11 cellular contexts compared by ENCODE assay signal in genomic region chr4:54062392-54062791, GRCh38. TPM values are rescaled to one million over a fixed set of nuclear protein-coding genes. Genes with fewer than 3 reads are reported as not detected.
DNase-seq lines count a peak whose midpoint lies in the region; ATAC-seq, FAIRE-seq and TF ChIP-seq lines count a peak whose summit lies in the region.
"Had no signal": no experiment of that assay in that cellular context is flagged by ENCODE, and none has a peak within 500 bp of the region (broad histone marks: within the 10 kb centered on the region; RNA-seq: fewer than 3 reads in every experiment).

No MANE protein-coding gene starts in this region.

- TF ChIP-seq EP300 in HepG2 (IDR thresholded peaks at IDR 0.05; ENCODE audit: low read depth in 2 of 2, low read length in 2 of 2) = no peak
- TF ChIP-seq EP300 in HepG2 (CRISPR knock-in tag; IDR thresholded peaks at IDR 0.05; ENCODE audit: borderline replicate concordance) = no peak

- no peak overlapping the region for H3K27ac Mint-ChIP-seq in activated CD4-positive, alpha-beta T cell treated with anti-CD3 and anti-CD28 coated beads, Interleukin-2, amount 10 ng/mL, durations not matched to agents 7 days and 5 days

- H3K9ac ChIP-seq in adipocyte (ENCODE audit: low read length) (peak overlapping the region; percentile 99), HepG2 (ENCODE audit: insufficient read depth, low read depth, low read length) (peak overlapping the region; percentile 94; the same call in 1 of the 2 replicates)

- in situ Hi-C loops in HepG2 (cut with HindIII; ENCODE audit: extremely low pct_ligation_motif_present, low pct_unique_long_range_greater_than_20kb) = no loop called here

- TF ChIP-seq POLR2A in HepG2 (IDR thresholded peaks at IDR 0.05; ENCODE audit: insufficient read depth in 1 of 2, low read depth in 2 of 2, low read length in 2 of 2) = no peak
- TF ChIP-seq POLR2A in testis (IDR thresholded peaks at IDR 0.05) = no peak

- peak overlapping the region; percentile 96 for H3K4me3 Mint-ChIP-seq in activated CD4-positive, alpha-beta T cell treated with anti-CD3 and anti-CD28 coated beads, Interleukin-2, amount 10 ng/mL, durations not matched to agents 7 days and 5 days

- H3K9me3 ChIP-seq in adipocyte (ENCODE audit: control insufficient read depth, low read length) (no peaks in the 10 kb centered on the region), HepG2 (ENCODE audit: low read length) (no peaks in the 10 kb centered on the region), testis (no peaks in the 10 kb centered on the region)
- H3K9me3 ChIP-seq: thyroid gland had no signal

- peaks cover 56% of the 10 kb centered on the region for H3K4me1 Mint-ChIP-seq in activated CD4-positive, alpha-beta T cell treated with anti-CD3 and anti-CD28 coated beads, Interleukin-2, amount 10 ng/mL, durations not matched to agents 7 days and 5 days

- no peak overlapping the region for H2AFZ ChIP-seq in HepG2 (ENCODE audit: low read length)

- peak overlapping the region; percentile 76 for H3K4me2 ChIP-seq in HepG2 (ENCODE audit: low read depth, low read length)

- WGBS in HepG2 (ENCODE audit: low lambda C conversion rate) = 43% methylated on average over 3 of the region's 3 CpGs
- WGBS in testis, 2 donors = 34 to 37% methylated on average over 3 of the region's 3 CpGs

- intact Hi-C loops in HepG2 (cut with micrococcal nuclease; ENCODE audit: unreplicated experiment) = loop anchor here (5.0 kb wide), 1 partner anchor 155 kb away; no protein-coding TSS in a partner anchor
- intact Hi-C loops in testis (cut with DNase I; ENCODE audit: low total_unique reads) = no loop called here

- POLR2A ChIA-PET in activated CD4-positive, alpha-beta T cell treated with anti-CD3 and anti-CD28 coated beads, Interleukin-2, amount 10 ng/mL, durations not matched to agents 7 days and 5 days (lab: Charles Lee) = no interaction called here
- POLR2A ChIA-PET in HepG2 (lab: Yijun Ruan, JAX) = interaction anchor here (0.8 to 2.5 kb wide), 3 partner anchors 8 to 29 kb away, joined by 3 to 18 read pairs (median 5); no protein-coding TSS in a partner anchor

- peaks cover 24% of the 10 kb centered on the region for H3K36me3 Mint-ChIP-seq in activated CD4-positive, alpha-beta T cell treated with anti-CD3 and anti-CD28 coated beads, Interleukin-2, amount 10 ng/mL, durations not matched to agents 7 days and 5 days (ENCODE audit: low read depth)

- no peak for DNase-seq in activated CD4-positive, alpha-beta T cell treated with anti-CD3 and anti-CD28 coated beads, Interleukin-2, amount 10 ng/mL, durations not matched to agents 7 days and 5 days
- DNase-seq in activated CD4-positive, alpha-beta T cell treated with anti-CD3 and anti-CD28 coated beads for 4 hours = no peak
- DNase-seq in adipocyte (ENCODE audit: low read depth) (no peak), HepG2 (ENCODE audit: low spot score) (no peak), testis (no peak), NCI-H1436 treated with DMSO at 0.1 percent for 48 hours (lab: John Stamatoyannopoulos, UW) (no peak), SHP77 treated with DMSO at 0.1 percent for 48 hours (lab: John Stamatoyannopoulos, UW) (no peak)
- no peak for DNase-seq in activated CD4-positive, CD25-positive, alpha-beta regulatory T cell treated with anti-CD3 and anti-CD28 coated beads, Interleukin-2, amount 50 U/mL, for 72 hours
- DNase-seq: C1 segment of cervical spinal cord, NCI-H1092, thyroid gland had no signal

- H3K4me1 ChIP-seq in adipocyte (ENCODE audit: control insufficient read depth, insufficient read depth, low read length) (peaks cover 65% of the 10 kb centered on the region), HepG2 (ENCODE audit: insufficient read depth, low read length) (peaks cover 64% of the 10 kb centered on the region), testis (peaks cover 42% of the 10 kb centered on the region)

- H3K36me3 ChIP-seq in adipocyte (ENCODE audit: control insufficient read depth, insufficient read depth, low read length, severe bottlenecking) = no peaks in the 10 kb centered on the region
- no peaks in the 10 kb centered on the region for H3K36me3 ChIP-seq in HepG2 (replicated peaks in 1 of 2; ENCODE audit: control insufficient read depth in 1 of 2, insufficient read depth in 2 of 2, low read length in 2 of 2)
- no peaks in the 10 kb centered on the region for H3K36me3 ChIP-seq in testis (ENCODE audit: low read depth, missing control alignments)
- H3K36me3 ChIP-seq: thyroid gland had no signal

- peak overlapping the region; percentile 98 for H3K4me3 ChIP-seq in adipocyte (ENCODE audit: low read length)
- peak overlapping the region; percentile 89 to 96 (median 95) for H3K4me3 ChIP-seq in HepG2 (replicated peaks in 1 of 3; ENCODE audit: insufficient read depth in 1 of 3, low read depth in 2 of 3, low read length in 3 of 3)
- peak overlapping the region; percentile 80 to 98 for H3K4me3 ChIP-seq in testis

- H3K27me3 ChIP-seq in adipocyte (replicated peaks; ENCODE audit: control insufficient read depth, insufficient read depth, low read length) = no peaks in the 10 kb centered on the region
- H3K27me3 ChIP-seq in HepG2 (ENCODE audit: control insufficient read depth in 1 of 2, insufficient read depth in 2 of 2, low read length in 2 of 2) = no peaks in the 10 kb centered on the region; a peak in 1 of 5 replicates
- no peaks in the 10 kb centered on the region for H3K27me3 ChIP-seq in testis
- H3K27me3 ChIP-seq: thyroid gland had no signal

- peak overlapping the region; percentile 85 for H3K27ac ChIP-seq in HepG2 (ENCODE audit: extremely low read length, insufficient read depth, low read length)
- peak overlapping the region; percentile 96 to 100 for H3K27ac ChIP-seq in testis

- H3K79me2 ChIP-seq in HepG2 (ENCODE audit: insufficient read depth, low read length) = peaks cover 68% of the 10 kb centered on the region

- H3K27me3 Mint-ChIP-seq in activated CD4-positive, alpha-beta T cell treated with anti-CD3 and anti-CD28 coated beads, Interleukin-2, amount 10 ng/mL, durations not matched to agents 7 days and 5 days = no peaks in the 10 kb centered on the region

- CTCF ChIA-PET in activated CD4-positive, alpha-beta T cell treated with anti-CD3 and anti-CD28 coated beads, Interleukin-2, amount 10 ng/mL, durations not matched to agents 7 days and 5 days (lab: Charles Lee) = no interaction called here
- CTCF ChIA-PET in HepG2 (lab: Yijun Ruan, JAX; ENCODE audit: low intra/inter-chr PET ratio, low total read pairs) = no interaction called here

- no TSS peak for BruUV-seq in HepG2 (replicated peaks; lab: Mats Ljungman, UMichigan)

- TF ChIP-seq CTCF in HepG2 (CRISPR knock-in tag; IDR thresholded peaks at IDR 0.05) (no peak), testis (IDR thresholded peaks at IDR 0.05) (no peak)

- H3K9me3 Mint-ChIP-seq in activated CD4-positive, alpha-beta T cell treated with anti-CD3 and anti-CD28 coated beads, Interleukin-2, amount 10 ng/mL, durations not matched to agents 7 days and 5 days = no peaks in the 10 kb centered on the region

- TF ChIP-seq RAD21 in HepG2 (CRISPR knock-in tag; IDR thresholded peaks at IDR 0.05) = no peak

- no peak for ATAC-seq in HepG2

- no peak for FAIRE-seq in HepG2 (lab: Jason Lieb, UNC)

- H4K20me1 ChIP-seq in HepG2 (ENCODE audit: insufficient read depth, low read length) = peaks cover 43% of the 10 kb centered on the region; the same call in 1 of the 2 replicates

RNA-seq across cellular contexts. Expression of gene CHIC2, which starts 2.0 kb away (rescaled TPM):
- total RNA-seq in activated CD4-positive, alpha-beta T cell treated with anti-CD3 and anti-CD28 coated beads, Interleukin-2, amount 10 ng/mL, durations not matched to agents 7 days and 5 days = 10 to 100 TPM; 18.2 to 18.9 TPM
- 16.6 and 17.2 TPM in 2 replicates for total RNA-seq in HepG2 (2016; rRNA removed; fragmentation: Illumina TruSeq; extraction: Trizol)
- 27.0 and 31.5 TPM in 2 replicates for total RNA-seq in HepG2 (2016; cell fraction: cytosol; rRNA removed; fragmentation: Illumina TruSeq; extraction: Trizol; ENCODE audit: low read depth)
- total RNA-seq in HepG2 (2016; cell fraction: insoluble cytoplasmic fraction; rRNA removed; fragmentation: Illumina TruSeq; extraction: Trizol) = 18.8 and 19.3 TPM in 2 replicates
- total RNA-seq in HepG2 (2016; cell fraction: membrane; rRNA removed; fragmentation: Illumina TruSeq; extraction: Trizol) = 33.0 and 34.2 TPM in 2 replicates
- 10.2 and 11.4 TPM in 2 replicates for total RNA-seq in HepG2 (2016; cell fraction: nucleus; rRNA removed; fragmentation: Illumina TruSeq; extraction: Trizol)
- 8.4 and 10.0 TPM in 2 replicates for polyA plus RNA-seq in HepG2 (2011; rRNA removed)
- 9.5 and 9.8 TPM in 2 replicates for polyA plus RNA-seq in HepG2 (2011; cell fraction: cytosol; rRNA removed)
- polyA plus RNA-seq in HepG2 (2011; cell fraction: nucleus; rRNA removed) = 8.4 and 9.8 TPM in 2 replicates
- 9.2 and 11.5 TPM in 2 replicates for polyA plus RNA-seq in HepG2 (2012)
- polyA plus RNA-seq in HepG2 (2016; cell fraction: cytosol; fragmentation: Illumina TruSeq; extraction: Trizol; ENCODE audit: low read depth) = 20.0 and 21.8 TPM in 2 replicates
- 9.4 and 14.0 TPM in 2 replicates for polyA plus RNA-seq in HepG2 (2016; cell fraction: insoluble cytoplasmic fraction; fragmentation: Illumina TruSeq; extraction: Trizol; ENCODE audit: low read depth)
- 20.0 and 26.0 TPM in 2 replicates for polyA plus RNA-seq in HepG2 (2016; cell fraction: membrane; fragmentation: Illumina TruSeq; extraction: Trizol; ENCODE audit: low read depth)
- 8.3 and 12.4 TPM in 2 replicates for polyA plus RNA-seq in HepG2 (2016; cell fraction: nucleus; fragmentation: Illumina TruSeq; extraction: Trizol; ENCODE audit: insufficient read depth, low read depth)
- 2.2 and 8.7 TPM in 2 replicates for polyA minus RNA-seq in HepG2 (2011; rRNA and poly(A)+ RNA removed; ENCODE audit: low replicate concordance)
- polyA minus RNA-seq in HepG2 (2011; cell fraction: cytosol; rRNA and poly(A)+ RNA removed) = 13.7 and 17.7 TPM in 2 replicates
- polyA minus RNA-seq in HepG2 (2011; cell fraction: nucleus; rRNA and poly(A)+ RNA removed) = 39.3 and 58.1 TPM in 2 replicates
- total RNA-seq in testis = 100 to 1,000 TPM; 113 to 129 TPM
- polyA plus RNA-seq in testis (ENCODE audit: insufficient read depth, low read depth, low replicate concordance) = 83.4 TPM

RNA-seq across cellular contexts. Expression of gene GSX2, which starts 37.6 kb away (rescaled TPM):
- not detected for total RNA-seq in activated CD4-positive, alpha-beta T cell treated with anti-CD3 and anti-CD28 coated beads, Interleukin-2, amount 10 ng/mL, durations not matched to agents 7 days and 5 days
- total RNA-seq in HepG2 (2016; rRNA removed; fragmentation: Illumina TruSeq; extraction: Trizol) = not detected in 2 replicates
- not detected in 2 replicates for total RNA-seq in HepG2 (2016; cell fraction: cytosol; rRNA removed; fragmentation: Illumina TruSeq; extraction: Trizol; ENCODE audit: low read depth)
- not detected in 2 replicates for total RNA-seq in HepG2 (2016; cell fraction: insoluble cytoplasmic fraction; rRNA removed; fragmentation: Illumina TruSeq; extraction: Trizol)
- not detected in 2 replicates for total RNA-seq in HepG2 (2016; cell fraction: membrane; rRNA removed; fragmentation: Illumina TruSeq; extraction: Trizol)
- total RNA-seq in HepG2 (2016; cell fraction: nucleus; rRNA removed; fragmentation: Illumina TruSeq; extraction: Trizol) = not detected in 2 replicates
- not detected in 2 replicates for polyA plus RNA-seq in HepG2 (2011; rRNA removed)
- polyA plus RNA-seq in HepG2 (2011; cell fraction: cytosol; rRNA removed) = not detected in 2 replicates
- not detected in 2 replicates for polyA plus RNA-seq in HepG2 (2011; cell fraction: nucleus; rRNA removed)
- polyA plus RNA-seq in HepG2 (2012) = not detected in 2 replicates
- not detected in 2 replicates for polyA plus RNA-seq in HepG2 (2016; cell fraction: cytosol; fragmentation: Illumina TruSeq; extraction: Trizol; ENCODE audit: low read depth)
- not detected in 2 replicates for polyA plus RNA-seq in HepG2 (2016; cell fraction: insoluble cytoplasmic fraction; fragmentation: Illumina TruSeq; extraction: Trizol; ENCODE audit: low read depth)
- polyA plus RNA-seq in HepG2 (2016; cell fraction: membrane; fragmentation: Illumina TruSeq; extraction: Trizol; ENCODE audit: low read depth) = not detected in 2 replicates
- polyA plus RNA-seq in HepG2 (2016; cell fraction: nucleus; fragmentation: Illumina TruSeq; extraction: Trizol; ENCODE audit: insufficient read depth, low read depth) = not detected in 2 replicates
- polyA minus RNA-seq in HepG2 (2011; rRNA and poly(A)+ RNA removed; ENCODE audit: low replicate concordance) = not detected in 2 replicates
- polyA minus RNA-seq in HepG2 (2011; cell fraction: cytosol; rRNA and poly(A)+ RNA removed) = not detected in 2 replicates
- not detected in 2 replicates for polyA minus RNA-seq in HepG2 (2011; cell fraction: nucleus; rRNA and poly(A)+ RNA removed)
- total RNA-seq in testis = 1 to 10 TPM; 1.8 to 2.0 TPM
- 1.1 TPM for polyA plus RNA-seq in testis (ENCODE audit: insufficient read depth, low read depth, low replicate concordance)
- total RNA-seq: thyroid gland had no signal
